1 cellular context compared by ENCODE assay signal in the genomic region with DNA sequence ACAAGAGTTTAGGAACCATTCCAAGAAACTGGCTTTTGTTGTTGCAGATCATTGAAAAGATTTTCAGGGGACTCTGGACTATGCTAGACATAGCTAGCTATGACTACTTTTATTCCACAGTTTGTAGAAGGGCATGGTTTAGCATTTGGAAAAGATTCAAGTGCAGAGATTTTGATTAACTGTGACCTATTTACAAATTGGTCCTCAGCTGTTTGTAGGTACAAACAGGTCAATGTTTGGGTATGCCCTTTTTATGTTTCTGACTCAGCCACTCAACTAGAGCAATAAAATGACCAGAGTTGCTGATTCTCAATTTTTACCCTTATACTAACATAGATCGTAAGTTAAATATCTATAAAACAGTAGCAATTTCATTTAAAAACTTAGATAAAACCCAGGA.
TF ChIP-seq lines count a peak whose summit lies in the region.

No MANE protein-coding gene starts in this region.

TF ChIP-seq in GM23338, 12 proteins besides CTCF, POLR2A, EP300 and RAD21:
- TF ChIP-seq, protein P1, sequence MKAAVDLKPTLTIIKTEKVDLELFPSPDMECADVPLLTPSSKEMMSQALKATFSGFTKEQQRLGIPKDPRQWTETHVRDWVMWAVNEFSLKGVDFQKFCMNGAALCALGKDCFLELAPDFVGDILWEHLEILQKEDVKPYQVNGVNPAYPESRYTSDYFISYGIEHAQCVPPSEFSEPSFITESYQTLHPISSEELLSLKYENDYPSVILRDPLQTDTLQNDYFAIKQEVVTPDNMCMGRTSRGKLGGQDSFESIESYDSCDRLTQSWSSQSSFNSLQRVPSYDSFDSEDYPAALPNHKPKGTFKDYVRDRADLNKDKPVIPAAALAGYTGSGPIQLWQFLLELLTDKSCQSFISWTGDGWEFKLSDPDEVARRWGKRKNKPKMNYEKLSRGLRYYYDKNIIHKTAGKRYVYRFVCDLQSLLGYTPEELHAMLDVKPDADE (IDR thresholded peaks at IDR 0.05) = no peak
- TF ChIP-seq ZNF331 (CRISPR knock-in tag; IDR thresholded peaks at IDR 0.05; ENCODE audit: low read depth) (no peak), EZH2 (IDR thresholded peaks at IDR 0.05; ENCODE audit: low read depth, unreplicated experiment) (no peak), CREB1 (CRISPR knock-in tag; IDR thresholded peaks at IDR 0.05; ENCODE audit: low read depth) (no peak), NANOG (IDR thresholded peaks at IDR 0.05; ENCODE audit: borderline replicate concordance) (no peak), EZH2phosphoT487 (IDR thresholded peaks at IDR 0.05; ENCODE audit: unreplicated experiment) (no peak), ZNF114 (CRISPR knock-in tag; IDR thresholded peaks at IDR 0.05) (no peak), POLR2AphosphoS5 (IDR thresholded peaks at IDR 0.05; ENCODE audit: low read depth) (no peak), JUNB (IDR thresholded peaks at IDR 0.05; ENCODE audit: unreplicated experiment) (no peak), STAT1 (IDR thresholded peaks at IDR 0.05; ENCODE audit: unreplicated experiment) (no peak)
- TF ChIP-seq, protein P2, sequence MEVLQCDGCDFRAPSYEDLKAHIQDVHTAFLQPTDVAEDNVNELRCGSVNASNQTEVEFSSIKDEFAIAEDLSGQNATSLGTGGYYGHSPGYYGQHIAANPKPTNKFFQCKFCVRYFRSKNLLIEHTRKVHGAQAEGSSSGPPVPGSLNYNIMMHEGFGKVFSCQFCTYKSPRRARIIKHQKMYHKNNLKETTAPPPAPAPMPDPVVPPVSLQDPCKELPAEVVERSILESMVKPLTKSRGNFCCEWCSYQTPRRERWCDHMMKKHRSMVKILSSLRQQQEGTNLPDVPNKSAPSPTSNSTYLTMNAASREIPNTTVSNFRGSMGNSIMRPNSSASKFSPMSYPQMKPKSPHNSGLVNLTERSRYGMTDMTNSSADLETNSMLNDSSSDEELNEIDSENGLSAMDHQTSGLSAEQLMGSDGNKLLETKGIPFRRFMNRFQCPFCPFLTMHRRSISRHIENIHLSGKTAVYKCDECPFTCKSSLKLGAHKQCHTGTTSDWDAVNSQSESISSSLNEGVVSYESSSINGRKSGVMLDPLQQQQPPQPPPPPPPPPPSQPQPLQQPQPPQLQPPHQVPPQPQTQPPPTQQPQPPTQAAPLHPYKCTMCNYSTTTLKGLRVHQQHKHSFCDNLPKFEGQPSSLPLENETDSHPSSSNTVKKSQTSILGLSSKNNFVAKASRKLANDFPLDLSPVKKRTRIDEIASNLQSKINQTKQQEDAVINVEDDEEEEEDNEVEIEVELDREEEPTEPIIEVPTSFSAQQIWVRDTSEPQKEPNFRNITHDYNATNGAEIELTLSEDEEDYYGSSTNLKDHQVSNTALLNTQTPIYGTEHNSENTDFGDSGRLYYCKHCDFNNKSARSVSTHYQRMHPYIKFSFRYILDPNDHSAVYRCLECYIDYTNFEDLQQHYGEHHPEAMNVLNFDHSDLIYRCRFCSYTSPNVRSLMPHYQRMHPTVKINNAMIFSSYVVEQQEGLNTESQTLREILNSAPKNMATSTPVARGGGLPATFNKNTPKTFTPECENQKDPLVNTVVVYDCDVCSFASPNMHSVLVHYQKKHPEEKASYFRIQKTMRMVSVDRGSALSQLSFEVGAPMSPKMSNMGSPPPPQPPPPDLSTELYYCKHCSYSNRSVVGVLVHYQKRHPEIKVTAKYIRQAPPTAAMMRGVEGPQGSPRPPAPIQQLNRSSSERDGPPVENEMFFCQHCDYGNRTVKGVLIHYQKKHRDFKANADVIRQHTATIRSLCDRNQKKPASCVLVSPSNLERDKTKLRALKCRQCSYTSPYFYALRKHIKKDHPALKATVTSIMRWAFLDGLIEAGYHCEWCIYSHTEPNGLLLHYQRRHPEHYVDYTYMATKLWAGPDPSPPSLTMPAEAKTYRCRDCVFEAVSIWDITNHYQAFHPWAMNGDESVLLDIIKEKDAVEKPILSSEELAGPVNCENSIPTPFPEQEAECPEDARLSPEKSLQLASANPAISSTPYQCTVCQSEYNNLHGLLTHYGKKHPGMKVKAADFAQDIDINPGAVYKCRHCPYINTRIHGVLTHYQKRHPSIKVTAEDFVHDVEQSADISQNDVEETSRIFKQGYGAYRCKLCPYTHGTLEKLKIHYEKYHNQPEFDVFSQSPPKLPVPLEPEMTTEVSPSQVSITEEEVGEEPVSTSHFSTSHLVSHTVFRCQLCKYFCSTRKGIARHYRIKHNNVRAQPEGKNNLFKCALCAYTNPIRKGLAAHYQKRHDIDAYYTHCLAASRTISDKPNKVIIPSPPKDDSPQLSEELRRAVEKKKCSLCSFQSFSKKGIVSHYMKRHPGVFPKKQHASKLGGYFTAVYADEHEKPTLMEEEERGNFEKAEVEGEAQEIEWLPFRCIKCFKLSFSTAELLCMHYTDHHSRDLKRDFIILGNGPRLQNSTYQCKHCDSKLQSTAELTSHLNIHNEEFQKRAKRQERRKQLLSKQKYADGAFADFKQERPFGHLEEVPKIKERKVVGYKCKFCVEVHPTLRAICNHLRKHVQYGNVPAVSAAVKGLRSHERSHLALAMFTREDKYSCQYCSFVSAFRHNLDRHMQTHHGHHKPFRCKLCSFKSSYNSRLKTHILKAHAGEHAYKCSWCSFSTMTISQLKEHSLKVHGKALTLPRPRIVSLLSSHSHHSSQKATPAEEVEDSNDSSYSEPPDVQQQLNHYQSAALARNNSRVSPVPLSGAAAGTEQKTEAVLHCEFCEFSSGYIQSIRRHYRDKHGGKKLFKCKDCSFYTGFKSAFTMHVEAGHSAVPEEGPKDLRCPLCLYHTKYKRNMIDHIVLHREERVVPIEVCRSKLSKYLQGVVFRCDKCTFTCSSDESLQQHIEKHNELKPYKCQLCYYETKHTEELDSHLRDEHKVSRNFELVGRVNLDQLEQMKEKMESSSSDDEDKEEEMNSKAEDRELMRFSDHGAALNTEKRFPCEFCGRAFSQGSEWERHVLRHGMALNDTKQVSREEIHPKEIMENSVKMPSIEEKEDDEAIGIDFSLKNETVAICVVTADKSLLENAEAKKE (CRISPR knock-in tag; IDR thresholded peaks at IDR 0.05) = no peak
- TF ChIP-seq, protein P3, sequence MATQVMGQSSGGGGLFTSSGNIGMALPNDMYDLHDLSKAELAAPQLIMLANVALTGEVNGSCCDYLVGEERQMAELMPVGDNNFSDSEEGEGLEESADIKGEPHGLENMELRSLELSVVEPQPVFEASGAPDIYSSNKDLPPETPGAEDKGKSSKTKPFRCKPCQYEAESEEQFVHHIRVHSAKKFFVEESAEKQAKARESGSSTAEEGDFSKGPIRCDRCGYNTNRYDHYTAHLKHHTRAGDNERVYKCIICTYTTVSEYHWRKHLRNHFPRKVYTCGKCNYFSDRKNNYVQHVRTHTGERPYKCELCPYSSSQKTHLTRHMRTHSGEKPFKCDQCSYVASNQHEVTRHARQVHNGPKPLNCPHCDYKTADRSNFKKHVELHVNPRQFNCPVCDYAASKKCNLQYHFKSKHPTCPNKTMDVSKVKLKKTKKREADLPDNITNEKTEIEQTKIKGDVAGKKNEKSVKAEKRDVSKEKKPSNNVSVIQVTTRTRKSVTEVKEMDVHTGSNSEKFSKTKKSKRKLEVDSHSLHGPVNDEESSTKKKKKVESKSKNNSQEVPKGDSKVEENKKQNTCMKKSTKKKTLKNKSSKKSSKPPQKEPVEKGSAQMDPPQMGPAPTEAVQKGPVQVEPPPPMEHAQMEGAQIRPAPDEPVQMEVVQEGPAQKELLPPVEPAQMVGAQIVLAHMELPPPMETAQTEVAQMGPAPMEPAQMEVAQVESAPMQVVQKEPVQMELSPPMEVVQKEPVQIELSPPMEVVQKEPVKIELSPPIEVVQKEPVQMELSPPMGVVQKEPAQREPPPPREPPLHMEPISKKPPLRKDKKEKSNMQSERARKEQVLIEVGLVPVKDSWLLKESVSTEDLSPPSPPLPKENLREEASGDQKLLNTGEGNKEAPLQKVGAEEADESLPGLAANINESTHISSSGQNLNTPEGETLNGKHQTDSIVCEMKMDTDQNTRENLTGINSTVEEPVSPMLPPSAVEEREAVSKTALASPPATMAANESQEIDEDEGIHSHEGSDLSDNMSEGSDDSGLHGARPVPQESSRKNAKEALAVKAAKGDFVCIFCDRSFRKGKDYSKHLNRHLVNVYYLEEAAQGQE (IDR thresholded peaks at IDR 0.05; ENCODE audit: unreplicated experiment) = no peak
